In genomic region chr3:133746722-133747086, GRCh38 we compare ENCODE assay signal across 22 cellular contexts. TPM values are rescaled to one million over a fixed set of nuclear protein-coding genes. Genes with fewer than 3 reads are reported as not detected.
DNase-seq lines count a peak whose midpoint lies in the region; ATAC-seq, FAIRE-seq and TF ChIP-seq lines count a peak whose summit lies in the region.
"Had no signal": no experiment of that assay in that cellular context is flagged by ENCODE, and none has a peak within 500 bp of the region (broad histone marks: within the 10 kb centered on the region; RNA-seq: fewer than 3 reads in every experiment).

No MANE protein-coding gene starts in this region.

- CTCF ChIA-PET in WTC11 (lab: Charles Lee) = interaction anchor here (0.5 kb wide), 1 partner anchor 248 kb away, joined by 3 read pairs; no protein-coding TSS in a partner anchor
- CTCF ChIA-PET in HEK293T (lab: Yijun Ruan, JAX) = no interaction called here

- dilution Hi-C loops in keratinocyte (cut with MboI; ENCODE audit: extremely low pct_ligation_motif_present, low sequenced_read_pairs) = no loop called here

- DNase-seq in GM23338 (ENCODE audit: low spot score) (no peak), WTC11 (ENCODE audit: low spot score) (no peak), keratinocyte (ENCODE audit: low read depth, low spot score) (no peak), pons (ENCODE audit: low spot score) (peak; percentile 44), SW480 (ENCODE audit: low spot score) (no peak), HEK293T (ENCODE audit: extremely low spot score) (no peak)
- DNase-seq: ACHN; CD4-positive, alpha-beta T cell; DMS79 treated with DMSO at 0.1 percent for 48 hours; GOT3; HFFc6; Kasumi-1; NCI-H1436; NCI-H2081; NCI-H2227 treated with DMSO at 0.1 percent for 48 hours had no signal

- H3K4me3 Mint-ChIP-seq in GM23338 = peak overlapping the region; percentile 77
- peak overlapping the region; percentile 71 for H3K4me3 Mint-ChIP-seq in WTC11
- H3K4me3 Mint-ChIP-seq: B cell; CD4-positive, alpha-beta T cell; HFFc6 had no signal

- no peaks in the 10 kb centered on the region for H3K9me3 ChIP-seq in keratinocyte (ENCODE audit: control insufficient read depth, low read depth, low read length)
- H3K9me3 ChIP-seq: SJSA1 had no signal

- H4K20me1 ChIP-seq in GM23338 (replicated peaks; ENCODE audit: insufficient read depth) (no peaks in the 10 kb centered on the region), keratinocyte (ENCODE audit: control insufficient read depth, extremely low read depth, insufficient read depth, low read length) (no peaks in the 10 kb centered on the region)

- H2AFZ ChIP-seq in GM23338 (peak overlapping the region; percentile 98), keratinocyte (ENCODE audit: control insufficient read depth, low read length) (no peak overlapping the region)

- no peaks in the 10 kb centered on the region for H3F3A ChIP-seq in GM23338 (replicated peaks; ENCODE audit: low read depth)

- H3K4me2 ChIP-seq in GM23338 (peak overlapping the region; percentile 80), keratinocyte (ENCODE audit: control insufficient read depth, extremely low read depth, insufficient read depth, low read depth, low read length) (peak overlapping the region; percentile 19)

- no peaks in the 10 kb centered on the region for H3K36me3 Mint-ChIP-seq in GM23338 (ENCODE audit: low read depth)
- no peaks in the 10 kb centered on the region for H3K36me3 Mint-ChIP-seq in WTC11

- H3K4me3 ChIP-seq in GM23338 (peak overlapping the region; percentile 62), keratinocyte (ENCODE audit: control insufficient read depth in 2 of 3, extremely low read depth in 1 of 3, insufficient read depth in 2 of 3, low read depth in 1 of 3, low read length in 3 of 3) (no peak overlapping the region)
- H3K4me3 ChIP-seq: SJSA1 had no signal

- peaks cover 26% of the 10 kb centered on the region for H3K27me3 ChIP-seq in GM23338 (ENCODE audit: insufficient read depth)
- peaks cover 34% of the 10 kb centered on the region for H3K27me3 ChIP-seq in keratinocyte (ENCODE audit: control insufficient read depth, extremely low read depth, insufficient read depth, low read length)

- H3K36me3 ChIP-seq in GM23338 (ENCODE audit: insufficient read depth) = no peaks in the 10 kb centered on the region
- no peaks in the 10 kb centered on the region for H3K36me3 ChIP-seq in keratinocyte (ENCODE audit: control insufficient read depth in 2 of 2, extremely low read depth in 1 of 2, insufficient read depth in 2 of 2, low read length in 2 of 2)
- H3K36me3 ChIP-seq: SJSA1 had no signal

- no peak overlapping the region for H3K9ac ChIP-seq in keratinocyte (ENCODE audit: control insufficient read depth, extremely low read depth, insufficient read depth, low read length)

- FAIRE-seq in keratinocyte (lab: Jason Lieb, UNC) = no peak
- FAIRE-seq: D721Med, G401.6, GM12891 had no signal

- H3K9me2 ChIP-seq in GM23338 (ENCODE audit: insufficient read depth) = no peaks in the 10 kb centered on the region

- H3K27ac Mint-ChIP-seq in GM23338 = no peak overlapping the region
- H3K27ac Mint-ChIP-seq in WTC11 = no peak overlapping the region
- H3K27ac Mint-ChIP-seq: B cell; CD4-positive, alpha-beta T cell; HFFc6 had no signal

- no peaks in the 10 kb centered on the region for H3K9me3 Mint-ChIP-seq in GM23338
- no peaks in the 10 kb centered on the region for H3K9me3 Mint-ChIP-seq in WTC11
- H3K9me3 Mint-ChIP-seq: CD4-positive, alpha-beta T cell; HFFc6 had no signal

- H3K79me2 ChIP-seq in GM23338 (replicated peaks; ENCODE audit: insufficient read depth) (no peaks in the 10 kb centered on the region), keratinocyte (ENCODE audit: control insufficient read depth, insufficient read depth, low read length) (no peaks in the 10 kb centered on the region)

- H3K27ac ChIP-seq in GM23338 (ENCODE audit: low read depth) (no peak overlapping the region), keratinocyte (ENCODE audit: control insufficient read depth, insufficient read depth, low read length) (no peak overlapping the region)
- H3K27ac ChIP-seq: RWPE1, SJSA1 had no signal

- ATAC-seq in GM23338 (no peak), WTC11 (no peak), HG03139 (IDR thresholded peaks at IDR 0.05; ENCODE audit: unreplicated experiment) (no peak)

- H3K27me3 Mint-ChIP-seq in GM23338 (ENCODE audit: insufficient read depth, low read depth, poor library complexity) = peaks cover 30% of the 10 kb centered on the region
- H3K27me3 Mint-ChIP-seq in WTC11 (ENCODE audit: low read depth) = peaks cover 37% of the 10 kb centered on the region

- no peaks in the 10 kb centered on the region for H3K9me1 ChIP-seq in keratinocyte (ENCODE audit: control insufficient read depth, extremely low read depth, insufficient read depth, low read length)

- POLR2A ChIA-PET in WTC11 (lab: Charles Lee) = no interaction called here
- POLR2A ChIA-PET in HEK293T (lab: Yijun Ruan, JAX) = no interaction called here

- H3K4me1 Mint-ChIP-seq in GM23338 = peaks cover 5% of the 10 kb centered on the region; the same call in 1 of the 3 replicates
- H3K4me1 Mint-ChIP-seq in WTC11 = peaks cover 5% of the 10 kb centered on the region; the same call in 1 of the 2 replicates
- H3K4me1 Mint-ChIP-seq: B cell had no signal

- TF ChIP-seq CTCF in GM23338 (conservative IDR thresholded peaks at IDR 0.05; ENCODE audit: low read depth in 2 of 2) (no peak), WTC11 (IDR thresholded peaks at IDR 0.05) (no peak), keratinocyte (optimal IDR thresholded peaks at IDR 0.05 in 1 of 3, IDR thresholded peaks at IDR 0.05 in 1 of 3, conservative IDR thresholded peaks at IDR 0.05 in 1 of 3; ENCODE audit: extremely low read depth in 1 of 3, insufficient read depth in 2 of 3, low read length in 3 of 3) (no peak)

- no peaks in the 10 kb centered on the region for H3K4me1 ChIP-seq in GM23338 (ENCODE audit: insufficient read depth)
- H3K4me1 ChIP-seq in keratinocyte (ENCODE audit: control insufficient read depth, extremely low read depth, insufficient read depth, low read length) = no peaks in the 10 kb centered on the region
- H3K4me1 ChIP-seq: SJSA1 had no signal

TF ChIP-seq in GM23338, 12 proteins besides CTCF, POLR2A, EP300 and RAD21 (continues in another document):
- TF ChIP-seq JUNB (IDR thresholded peaks at IDR 0.05; ENCODE audit: unreplicated experiment) = no peak
- no peak for TF ChIP-seq POLR2AphosphoS5 (IDR thresholded peaks at IDR 0.05; ENCODE audit: low read depth)
- TF ChIP-seq EZH2phosphoT487 (IDR thresholded peaks at IDR 0.05; ENCODE audit: unreplicated experiment) = no peak

TF ChIP-seq in WTC11, 78 proteins besides CTCF, POLR2A, EP300 and RAD21 (continues in another document):
- no peak for TF ChIP-seq ZNF416 (CRISPR knock-in tag; IDR thresholded peaks at IDR 0.05)
- TF ChIP-seq HMGA2 (CRISPR knock-in tag; IDR thresholded peaks at IDR 0.05) = no peak

TF ChIP-seq in HEK293T, 16 proteins besides CTCF, POLR2A, EP300 and RAD21:
- no peak for TF ChIP-seq BHLHE40 (IDR thresholded peaks at IDR 0.05; ENCODE audit: borderline replicate concordance)
- no peak for TF ChIP-seq L3MBTL2 (conservative IDR thresholded peaks at IDR 0.05)
- TF ChIP-seq ZNF384 (IDR thresholded peaks at IDR 0.05) = no peak
- no peak for TF ChIP-seq HDGF (IDR thresholded peaks at IDR 0.05; ENCODE audit: borderline replicate concordance)
- no peak for TF ChIP-seq FOXM1 (IDR thresholded peaks at IDR 0.05; ENCODE audit: borderline replicate concordance)
- TF ChIP-seq SP1 (IDR thresholded peaks at IDR 0.05) = no peak
- no peak for TF ChIP-seq ELF4 (IDR thresholded peaks at IDR 0.05)
- TF ChIP-seq FOXA1 (IDR thresholded peaks at IDR 0.05) = no peak
- TF ChIP-seq FOXK2 (IDR thresholded peaks at IDR 0.05) = no peak
- TF ChIP-seq ARNT (IDR thresholded peaks at IDR 0.05) = no peak
- TF ChIP-seq CTBP1 (IDR thresholded peaks at IDR 0.05; ENCODE audit: borderline replicate concordance) = no peak
- TF ChIP-seq, protein P1, sequence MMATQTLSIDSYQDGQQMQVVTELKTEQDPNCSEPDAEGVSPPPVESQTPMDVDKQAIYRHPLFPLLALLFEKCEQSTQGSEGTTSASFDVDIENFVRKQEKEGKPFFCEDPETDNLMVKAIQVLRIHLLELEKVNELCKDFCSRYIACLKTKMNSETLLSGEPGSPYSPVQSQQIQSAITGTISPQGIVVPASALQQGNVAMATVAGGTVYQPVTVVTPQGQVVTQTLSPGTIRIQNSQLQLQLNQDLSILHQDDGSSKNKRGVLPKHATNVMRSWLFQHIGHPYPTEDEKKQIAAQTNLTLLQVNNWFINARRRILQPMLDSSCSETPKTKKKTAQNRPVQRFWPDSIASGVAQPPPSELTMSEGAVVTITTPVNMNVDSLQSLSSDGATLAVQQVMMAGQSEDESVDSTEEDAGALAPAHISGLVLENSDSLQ (IDR thresholded peaks at IDR 0.05) = no peak
- no peak for TF ChIP-seq NFRKB (IDR thresholded peaks at IDR 0.05)
- no peak for TF ChIP-seq LEF1 (IDR thresholded peaks at IDR 0.05; ENCODE audit: borderline replicate concordance)
- no peak for TF ChIP-seq SUZ12 (IDR thresholded peaks at IDR 0.05)
- no peak for TF ChIP-seq TARDBP (IDR thresholded peaks at IDR 0.05)

RNA-seq across cellular contexts. Expression of gene TF, which starts 0.5 kb away (rescaled TPM):
- 0.76 and 2.9 TPM in 2 replicates for total RNA-seq in GM23338 (2014; rRNA removed; shearing (Covaris generic))
- polyA plus RNA-seq in GM23338 (2016; fragmentation: Nextera tagmentation; extraction: Ambion mirVana) (0.03 and 0.16 TPM in 2 replicates), keratinocyte (0.28 to 0.70 TPM (median 0.30 TPM) in 3 replicates)
- total RNA-seq in WTC11 (2021) = 9.3 to 10.9 TPM (median 9.3 TPM) in 3 replicates
- polyA plus RNA-seq in keratinocyte (2011; ENCODE audit: low read depth) = 2.0 TPM
- polyA plus RNA-seq in keratinocyte (2011; cell fraction: cytosol; rRNA removed) = 0.39 and 0.43 TPM in 2 replicates
- polyA plus RNA-seq in keratinocyte (2011; cell fraction: nucleus; rRNA removed) = 0.23 and 1.2 TPM in 2 replicates
- 0.15 and 1.3 TPM in 2 replicates for polyA plus RNA-seq in keratinocyte (2012; ENCODE audit: low replicate concordance)
- 0.03 to 2.0 TPM in 2 of 3 replicates, not detected in the other for polyA minus RNA-seq in keratinocyte
- not detected for polyA minus RNA-seq in keratinocyte (2011; cell fraction: cytosol; rRNA and poly(A)+ RNA removed)
- 0.23 TPM in 1 of 2 replicates, not detected in the other for polyA minus RNA-seq in keratinocyte (2011; cell fraction: nucleus; rRNA and poly(A)+ RNA removed)
- total RNA-seq: SJSA1 had no signal

RNA-seq across cellular contexts. Expression of gene SRPRB, which starts 58.9 kb away (rescaled TPM):
- total RNA-seq in GM23338 (2014; rRNA removed; shearing (Covaris generic)) = 25.3 and 25.6 TPM in 2 replicates
- 25.8 and 36.0 TPM in 2 replicates for polyA plus RNA-seq in GM23338 (2016; fragmentation: Nextera tagmentation; extraction: Ambion mirVana)
- 40.9 to 42.2 TPM (median 41.2 TPM) in 3 replicates for total RNA-seq in WTC11 (2021)
- 55.9 to 73.8 TPM (median 60.2 TPM) in 3 replicates for polyA plus RNA-seq in keratinocyte
- polyA plus RNA-seq in keratinocyte (2011; ENCODE audit: low read depth) = 8.5 TPM
- 26.4 and 55.9 TPM in 2 replicates for polyA plus RNA-seq in keratinocyte (2011; cell fraction: cytosol; rRNA removed)
- polyA plus RNA-seq in keratinocyte (2011; cell fraction: nucleus; rRNA removed) = 58.4 and 83.6 TPM in 2 replicates
- 38.5 and 46.7 TPM in 2 replicates for polyA plus RNA-seq in keratinocyte (2012; ENCODE audit: low replicate concordance)
- polyA minus RNA-seq in keratinocyte = 25.2 to 113 TPM (median 88.5 TPM) in 3 replicates
- polyA minus RNA-seq in keratinocyte (2011; cell fraction: cytosol; rRNA and poly(A)+ RNA removed) = 189 TPM
- polyA minus RNA-seq in keratinocyte (2011; cell fraction: nucleus; rRNA and poly(A)+ RNA removed) = 31.0 and 70.0 TPM in 2 replicates
